Comparison of ENCODE assay signal across 8 cellular contexts in the genomic region with DNA sequence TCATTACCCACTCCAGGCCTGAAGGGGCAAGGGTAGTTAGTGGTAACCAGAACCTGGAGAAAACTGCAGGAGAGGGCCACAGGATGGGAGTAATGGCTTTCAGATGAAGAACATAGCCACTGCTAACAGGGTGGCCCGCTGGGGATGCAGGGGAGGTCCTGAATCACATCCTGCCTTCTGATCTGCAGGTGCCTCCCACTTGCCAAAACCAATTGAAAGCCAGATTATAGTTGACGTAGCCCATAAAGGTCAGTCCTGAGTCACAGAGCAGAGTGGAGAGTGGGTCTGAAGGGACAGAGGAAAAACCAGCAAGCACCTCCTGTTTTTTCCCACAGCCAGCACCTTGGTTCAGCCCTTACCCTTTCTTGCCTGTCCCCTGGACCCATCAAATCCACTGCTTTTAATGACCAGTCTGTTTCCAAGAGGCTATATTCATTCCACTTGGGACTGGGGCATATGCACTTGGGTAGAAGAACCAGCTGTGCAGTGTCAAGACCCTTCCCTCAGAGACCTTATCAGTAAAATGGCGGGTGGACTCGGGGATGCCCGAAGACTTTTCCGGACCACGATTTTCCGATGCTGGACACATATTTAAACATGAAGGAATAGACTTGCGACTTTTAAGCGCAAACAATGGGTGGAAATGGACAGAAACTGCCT. TPM values are rescaled to one million over a fixed set of nuclear protein-coding genes. Genes with fewer than 3 reads are reported as not detected.
DNase-seq lines count a peak whose midpoint lies in the region; ATAC-seq and TF ChIP-seq lines count a peak whose summit lies in the region.

No MANE protein-coding gene starts in this region.

- H3K4me3 ChIP-seq in fibroblast of the aortic adventitia (ENCODE audit: low read depth, low read length): peak overlapping the region; percentile 69

- H3K27me3 Mint-ChIP-seq in natural killer cell treated with Interleukin-12 subunit alpha and Interleukin-12 subunit beta and Interleukin-15 and Interleukin-18, amount 100 ng/mL, for 72 hours: peaks cover 34 to 47% of the 10 kb centered on the region in 2 donors
- peaks cover 39% of the 10 kb centered on the region for H3K27me3 Mint-ChIP-seq in type B pancreatic cell

- H3K36me3 Mint-ChIP-seq in natural killer cell treated with Interleukin-12 subunit alpha and Interleukin-12 subunit beta and Interleukin-15 and Interleukin-18, amount 100 ng/mL, for 72 hours: peaks cover 11% of the 10 kb centered on the region
- no peaks in the 10 kb centered on the region for H3K36me3 Mint-ChIP-seq in type B pancreatic cell

- TF ChIP-seq CTCF in fibroblast of the aortic adventitia (IDR thresholded peaks at IDR 0.05; ENCODE audit: insufficient read depth, low read length): no peak
- TF ChIP-seq CTCF in type B pancreatic cell (conservative IDR thresholded peaks at IDR 0.05): no peak

- no peaks in the 10 kb centered on the region for H3K9me3 Mint-ChIP-seq in natural killer cell treated with Interleukin-12 subunit alpha and Interleukin-12 subunit beta and Interleukin-15 and Interleukin-18, amount 100 ng/mL, for 72 hours
- H3K9me3 Mint-ChIP-seq in type B pancreatic cell: peaks cover 5% of the 10 kb centered on the region

- peak overlapping the region; percentile 98 for H3K4me3 Mint-ChIP-seq in natural killer cell treated with Interleukin-12 subunit alpha and Interleukin-12 subunit beta and Interleukin-15 and Interleukin-18, amount 100 ng/mL, for 72 hours
- peak overlapping the region; percentile 94 for H3K4me3 Mint-ChIP-seq in type B pancreatic cell

- H3K4me1 Mint-ChIP-seq in natural killer cell treated with Interleukin-12 subunit alpha and Interleukin-12 subunit beta and Interleukin-15 and Interleukin-18, amount 100 ng/mL, for 72 hours (ENCODE audit: low read depth in 2 of 2): peaks cover 19 to 25% of the 10 kb centered on the region in 2 donors
- H3K4me1 Mint-ChIP-seq in type B pancreatic cell (ENCODE audit: unreplicated experiment): peaks cover 24% of the 10 kb centered on the region

- peak; percentile 81 to 86 for ATAC-seq in natural killer cell treated with Interleukin-12 subunit alpha and Interleukin-12 subunit beta and Interleukin-15 and Interleukin-18, amount 100 ng/mL, for 72 hours
- no peak for ATAC-seq in HG03457 (IDR thresholded peaks at IDR 0.05; ENCODE audit: unreplicated experiment)

- DNase-seq in activated naive CD4-positive, alpha-beta T cell treated with Interleukin-2 at 50 U/mL for 16 hours: peak; percentile 33
- DNase-seq in activated naive CD4-positive, alpha-beta T cell (lab: John Stamatoyannopoulos, UW): no peak
- DNase-seq in NCI-H2196 treated with DMSO at 0.1 percent for 48 hours (lab: John Stamatoyannopoulos, UW; ENCODE audit: unreplicated experiment) (peak; percentile 86), activated T-cell treated with anti-CD3 and anti-CD28 coated beads for 48 hours (ENCODE audit: low read depth) (peak; percentile 43), fibroblast of the aortic adventitia (ENCODE audit: low read depth) (peak; percentile 76), type B pancreatic cell (ENCODE audit: extremely low spot score, unreplicated experiment) (no peak)
- DNase-seq in natural killer cell treated with Interleukin-12 subunit alpha and Interleukin-12 subunit beta and Interleukin-15 and Interleukin-18, amount 100 ng/mL, for 72 hours (ENCODE audit: low spot score): no peak

- H3K27ac Mint-ChIP-seq in natural killer cell treated with Interleukin-12 subunit alpha and Interleukin-12 subunit beta and Interleukin-15 and Interleukin-18, amount 100 ng/mL, for 72 hours: peak overlapping the region in 1 of 2 donors; percentile 58
- H3K27ac Mint-ChIP-seq in type B pancreatic cell: peak overlapping the region; percentile 86

RNA-seq across cellular contexts. Expression of gene SLC35G2, which starts 0.6 kb away (rescaled TPM):
- 14.0 and 14.7 TPM in 2 replicates for total RNA-seq in fibroblast of the aortic adventitia (ENCODE audit: low replicate concordance)
- 1 to 10 TPM in 1 of 2 donors, under 1 TPM in 1; 0.76 to 2.1 TPM for total RNA-seq in natural killer cell treated with Interleukin-12 subunit alpha and Interleukin-12 subunit beta and Interleukin-15 and Interleukin-18, amount 100 ng/mL, for 72 hours
- total RNA-seq in type B pancreatic cell (ENCODE audit: low replicate concordance): 3.7 and 5.8 TPM in 2 replicates

RNA-seq across cellular contexts. Expression of gene NCK1, which starts 43.7 kb away (rescaled TPM):
- 42.6 and 244 TPM in 2 replicates for total RNA-seq in fibroblast of the aortic adventitia (ENCODE audit: low replicate concordance)
- 10 to 100 TPM; 41.2 to 63.6 TPM for total RNA-seq in natural killer cell treated with Interleukin-12 subunit alpha and Interleukin-12 subunit beta and Interleukin-15 and Interleukin-18, amount 100 ng/mL, for 72 hours
- total RNA-seq in type B pancreatic cell (ENCODE audit: low replicate concordance): 24.3 and 28.6 TPM in 2 replicates

Comparison
In these comparisons a context has a peak if more than half of its experiments do, and no peak if none do; other contexts are left out.
1. DNase-seq: peak in activated naive CD4-positive, alpha-beta T cell treated with Interleukin-2 at 50 U/mL for 16 hours (single experiment), NCI-H2196 treated with DMSO at 0.1 percent for 48 hours (single experiment), activated T-cell treated with anti-CD3 and anti-CD28 coated beads for 48 hours (single experiment) and fibroblast of the aortic adventitia (single experiment); none in activated naive CD4-positive, alpha-beta T cell (0 of 4), natural killer cell treated with Interleukin-12 subunit alpha and Interleukin-12 subunit beta and Interleukin-15 and Interleukin-18, amount 100 ng/mL, for 72 hours (single experiment) and type B pancreatic cell (single experiment).